ENCODE assay signal across 1 cellular context in genomic region chr15:101165905-101166471, GRCh38.
TF ChIP-seq lines count a peak whose summit lies in the region.

No MANE protein-coding gene starts in this region.

TF ChIP-seq in K562, 482 proteins besides CTCF, POLR2A, EP300 and RAD21 (continued from another document):
- TF ChIP-seq AFF1 (IDR thresholded peaks at IDR 0.05; ENCODE audit: low read depth in 1 of 2, partially characterized antibody in 2 of 2): peak in 1 of 2 experiments; percentile 96
- TF ChIP-seq ZSCAN29 (IDR thresholded peaks at IDR 0.05): no peak
- TF ChIP-seq CBX3 (IDR thresholded peaks at IDR 0.05; ENCODE audit: borderline replicate concordance in 1 of 2, low read length in 2 of 2): peak in 1 of 2 experiments; percentile 58; a peak in 1 of 3 replicates
- no peak for TF ChIP-seq CBFA2T3 (IDR thresholded peaks at IDR 0.05)
- TF ChIP-seq TRIM28 (IDR thresholded peaks at IDR 0.05): 0 out of 2 replicates have a peak, but pooled peaks have one; percentile 48
- TF ChIP-seq ELK3 (CRISPR knock-in tag; IDR thresholded peaks at IDR 0.05): no peak
- TF ChIP-seq ZNF280A (IDR thresholded peaks at IDR 0.05; ENCODE audit: low read depth, partially characterized antibody): peak; percentile 43
- peak; percentile 70 for TF ChIP-seq RBM25 (IDR thresholded peaks at IDR 0.05; ENCODE audit: low read depth, low read length, severe bottlenecking)
- TF ChIP-seq NR4A1 (CRISPR knock-in tag; IDR thresholded peaks at IDR 0.05): no peak
- TF ChIP-seq NR4A1 (tag; IDR thresholded peaks at IDR 0.05): no peak
